ENCODE assay signal across 23 cellular contexts in genomic region chr9:122036408-122036807, GRCh38.
"Had no signal": no experiment of that assay in that cellular context is flagged by ENCODE, and none has a peak within 500 bp of the region (broad histone marks: within the 10 kb centered on the region; RNA-seq: fewer than 3 reads in every experiment).

No MANE protein-coding gene starts in this region.

- H3K36me3 Mint-ChIP-seq: natural killer cell treated with Interleukin-12 subunit alpha and Interleukin-12 subunit beta and Interleukin-15 and Interleukin-18, amount 100 ng/mL, for 72 hours had no signal

- H3K9me3 Mint-ChIP-seq: effector memory CD8-positive, alpha-beta T cell; natural killer cell treated with Interleukin-12 subunit alpha and Interleukin-12 subunit beta and Interleukin-15 and Interleukin-18, amount 100 ng/mL, for 72 hours; neural crest cell; stimulated activated effector memory CD8-positive, alpha-beta T cell treated with anti-CD3 and anti-CD28 coated beads, Interleukin-12 subunit alpha, Interleukin-12 subunit beta, amount 100 ng/mL, for 72 hours had no signal

- H3K36me3 ChIP-seq: neutrophil, pancreas, thyroid gland, vagina had no signal

- H3K4me1 Mint-ChIP-seq: stimulated activated effector memory CD8-positive, alpha-beta T cell treated with anti-CD3 and anti-CD28 coated beads, Interleukin-12 subunit alpha, Interleukin-12 subunit beta, amount 100 ng/mL, for 72 hours had no signal

- H3K9me3 ChIP-seq: gastrocnemius medialis, lower lobe of right lung, neutrophil, pancreas, stomach, thyroid gland, vagina had no signal

- FAIRE-seq: endometrium, keratinocyte, pancreas had no signal

- H3K4me3 ChIP-seq: coronary artery, gastrocnemius medialis, lower lobe of right lung, pancreas, stomach, thyroid gland, vagina had no signal

- H3K27me3 ChIP-seq: gastrocnemius medialis, neutrophil, pancreas, stomach, thyroid gland, vagina had no signal

- H3K4me3 Mint-ChIP-seq: effector memory CD8-positive, alpha-beta T cell; natural killer cell treated with Interleukin-12 subunit alpha and Interleukin-12 subunit beta and Interleukin-15 and Interleukin-18, amount 100 ng/mL, for 72 hours; neural crest cell; stimulated activated effector memory CD8-positive, alpha-beta T cell treated with anti-CD3 and anti-CD28 coated beads, Interleukin-12 subunit alpha, Interleukin-12 subunit beta, amount 100 ng/mL, for 72 hours had no signal

- H3K27ac Mint-ChIP-seq: effector memory CD8-positive, alpha-beta T cell; natural killer cell treated with Interleukin-12 subunit alpha and Interleukin-12 subunit beta and Interleukin-15 and Interleukin-18, amount 100 ng/mL, for 72 hours; stimulated activated effector memory CD8-positive, alpha-beta T cell treated with anti-CD3 and anti-CD28 coated beads, Interleukin-12 subunit alpha, Interleukin-12 subunit beta, amount 100 ng/mL, for 72 hours had no signal

- H3K27ac ChIP-seq: coronary artery, gastrocnemius medialis, lower lobe of right lung, neutrophil, pancreas, stomach, thyroid gland, vagina had no signal

- H3K4me1 ChIP-seq: thyroid gland had no signal

- H3K27me3 Mint-ChIP-seq: effector memory CD8-positive, alpha-beta T cell; natural killer cell treated with Interleukin-12 subunit alpha and Interleukin-12 subunit beta and Interleukin-15 and Interleukin-18, amount 100 ng/mL, for 72 hours had no signal

- ATAC-seq: effector memory CD8-positive, alpha-beta T cell; gastrocnemius medialis; left ventricle myocardium superior; lower lobe of right lung; natural killer cell treated with Interleukin-12 subunit alpha and Interleukin-12 subunit beta and Interleukin-15 and Interleukin-18, amount 100 ng/mL, for 72 hours; pancreas; sciatic nerve; stimulated activated effector memory CD8-positive, alpha-beta T cell treated with anti-CD3 and anti-CD28 coated beads, Interleukin-12 subunit alpha, Interleukin-12 subunit beta, amount 100 ng/mL, for 72 hours had no signal

- DNase-seq: dermis blood vessel endothelial cell; effector memory CD8-positive, alpha-beta T cell; erythroblast; gastrocnemius medialis; head of caudate nucleus; left ventricle myocardium superior; lower lobe of right lung; pancreas; stimulated activated CD4-positive, alpha-beta T cell treated with anti-CD3 and anti-CD28 coated beads, Interleukin-2, amount 100 ng/mL, for 24 hours; stimulated activated CD4-positive, alpha-beta T cell treated with anti-CD3 and anti-CD28 coated beads, Interleukin-4, amount 100 ng/mL, for 24 hours; stimulated activated naive CD4-positive, alpha-beta T cell treated with Interleukin-2 at 50 U/mL for 16 hours; stomach; thyroid gland; trophoblast cell had no signal
